1 cellular context compared by ENCODE assay signal in genomic region chr10:125216309-125216708, GRCh38.
TF ChIP-seq lines count a peak whose summit lies in the region.

No MANE protein-coding gene starts in this region.

TF ChIP-seq in K562, 482 proteins besides CTCF, POLR2A, EP300 and RAD21:
- TF ChIP-seq ZBTB17 (CRISPR knock-in tag; IDR thresholded peaks at IDR 0.05) (peak; percentile 75), BCL6 (CRISPR knock-in tag; IDR thresholded peaks at IDR 0.05) (no peak), ZNF23 (CRISPR knock-in tag; IDR thresholded peaks at IDR 0.05) (peak; percentile 69; the same call in 1 of the 2 replicates)
TF ChIP-seq in K562: peak in this region for 2.
